8 cellular contexts compared by ENCODE assay signal in the genomic region with DNA sequence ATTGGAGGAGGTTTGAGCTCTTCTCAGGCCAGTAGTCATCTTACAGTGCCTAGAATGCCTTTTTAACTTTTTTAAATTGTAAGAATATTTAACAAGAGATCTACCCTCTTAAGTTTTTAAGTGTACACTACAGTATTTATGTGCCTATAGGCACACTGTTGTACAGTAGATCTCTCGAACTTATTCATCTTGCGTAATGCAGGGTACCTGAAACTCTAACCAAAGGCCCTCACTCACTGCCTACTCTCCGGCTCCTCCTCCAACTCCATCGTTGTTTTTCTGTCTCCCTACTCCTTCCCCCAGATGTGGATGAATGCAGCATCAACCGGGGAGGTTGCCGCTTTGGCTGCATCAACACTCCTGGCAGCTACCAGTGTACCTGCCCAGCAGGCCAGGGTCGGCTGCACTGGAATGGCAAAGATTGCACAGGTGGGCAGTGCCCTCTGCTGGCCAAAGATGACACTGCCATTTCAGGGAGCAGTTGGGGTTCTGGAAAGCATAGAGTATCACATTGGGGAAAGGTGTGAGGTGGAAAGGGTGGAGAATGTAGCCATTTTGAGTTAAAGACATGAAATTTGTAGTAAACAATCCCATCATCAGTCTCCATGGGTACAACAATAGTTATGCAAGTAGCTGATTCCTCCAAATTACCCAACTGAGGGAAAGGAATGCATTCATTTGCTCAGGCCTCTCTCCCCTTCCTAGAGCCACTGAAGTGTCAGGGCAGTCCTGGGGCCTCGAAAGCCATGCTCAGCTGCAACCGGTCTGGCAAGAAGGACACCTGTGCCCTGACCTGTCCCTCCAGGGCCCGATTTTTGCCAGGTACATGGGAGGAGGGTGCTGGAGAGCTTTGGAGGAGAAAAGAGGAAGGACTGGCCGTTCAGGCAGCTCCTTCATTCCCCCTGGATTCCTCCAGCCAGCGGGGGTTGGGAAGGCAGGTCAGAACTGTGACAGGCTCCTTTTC. TPM values are rescaled to one million over a fixed set of nuclear protein-coding genes. Genes with fewer than 3 reads are reported as not detected.
DNase-seq lines count a peak whose midpoint lies in the region; ATAC-seq and TF ChIP-seq lines count a peak whose summit lies in the region.

No MANE protein-coding gene starts in this region.

- no peak overlapping the region for H3K27ac Mint-ChIP-seq in activated T-cell treated with anti-CD3 and anti-CD28 coated beads, Interleukin-2, amount 50 U/mL, for 24 hours
- H3K27ac Mint-ChIP-seq in stimulated activated naive CD8-positive, alpha-beta T cell treated with anti-CD3 and anti-CD28 coated beads, Interleukin-15, amount 100 ng/mL, for 72 hours: no peak overlapping the region

- peak; percentile 84 for ATAC-seq in stimulated activated naive CD8-positive, alpha-beta T cell treated with anti-CD3 and anti-CD28 coated beads, Interleukin-15, amount 100 ng/mL, for 72 hours
- ATAC-seq in HG03342 (IDR thresholded peaks at IDR 0.05; ENCODE audit: unreplicated experiment): no peak

- H3K36me3 Mint-ChIP-seq in activated T-cell treated with anti-CD3 and anti-CD28 coated beads, Interleukin-2, amount 50 U/mL, for 24 hours (ENCODE audit: low read depth): peaks cover 7% of the 10 kb centered on the region

- no peaks in the 10 kb centered on the region for H3K79me2 ChIP-seq in neural cell (replicated peaks; ENCODE audit: insufficient read depth, low read length)

- no peaks in the 10 kb centered on the region for H3K27me3 ChIP-seq in neural cell (ENCODE audit: insufficient read depth, low read depth, low read length)

- H3F3A ChIP-seq in neural cell (ENCODE audit: insufficient read depth, low read length, poor library complexity, severe bottlenecking): no peaks in the 10 kb centered on the region

- H3K27me3 Mint-ChIP-seq in activated T-cell treated with anti-CD3 and anti-CD28 coated beads, Interleukin-2, amount 50 U/mL, for 24 hours: no peaks in the 10 kb centered on the region
- no peaks in the 10 kb centered on the region for H3K27me3 Mint-ChIP-seq in stimulated activated naive CD8-positive, alpha-beta T cell treated with anti-CD3 and anti-CD28 coated beads, Interleukin-15, amount 100 ng/mL, for 72 hours

- TF ChIP-seq EP300 in neural cell (conservative IDR thresholded peaks at IDR 0.05; ENCODE audit: poor library complexity, severe bottlenecking): no peak

- H3K9me2 ChIP-seq in neural cell (ENCODE audit: insufficient read depth, low read length): no peaks in the 10 kb centered on the region

- no peak overlapping the region for H3K27ac ChIP-seq in neural cell (ENCODE audit: low read length)

- peak; percentile 98 for TF ChIP-seq CTCF in fibroblast of mammary gland (conservative IDR thresholded peaks at IDR 0.05; ENCODE audit: control insufficient read depth, insufficient read depth, low read depth, low read length)
- peak; percentile 98 for TF ChIP-seq CTCF in neural cell (IDR thresholded peaks at IDR 0.05; ENCODE audit: poor library complexity, severe bottlenecking)

- no peaks in the 10 kb centered on the region for H4K20me1 ChIP-seq in neural cell (ENCODE audit: insufficient read depth)

- H3K4me3 ChIP-seq in fibroblast of mammary gland (ENCODE audit: control insufficient read depth, low read depth, low read length) (no peak overlapping the region), neural cell (ENCODE audit: low read length) (no peak overlapping the region)

- DNase-seq in DMS53 (lab: John Stamatoyannopoulos, UW): peak; percentile 76
- peak; percentile 90 for DNase-seq in HPDE6-E6E7 (ENCODE audit: extremely low spot score)
- DNase-seq in OCI-M1 (lab: John Stamatoyannopoulos, UW): peak; percentile 83
- peak; percentile 86 for DNase-seq in activated T-cell treated with anti-CD3 and anti-CD28 coated beads, Interleukin-2, amount 50 U/mL, for 24 hours
- DNase-seq in fibroblast of mammary gland (ENCODE audit: low read depth): peak; percentile 43
- DNase-seq in stimulated activated naive CD8-positive, alpha-beta T cell treated with anti-CD3 and anti-CD28 coated beads, Interleukin-15, amount 100 ng/mL, for 72 hours: peak; percentile 71 to 76

- H3K4me3 Mint-ChIP-seq in activated T-cell treated with anti-CD3 and anti-CD28 coated beads, Interleukin-2, amount 50 U/mL, for 24 hours: no peak overlapping the region
- H3K4me3 Mint-ChIP-seq in stimulated activated naive CD8-positive, alpha-beta T cell treated with anti-CD3 and anti-CD28 coated beads, Interleukin-15, amount 100 ng/mL, for 72 hours: no peak overlapping the region

- TF ChIP-seq RAD21 in neural cell (conservative IDR thresholded peaks at IDR 0.05): peak; percentile 97

- no peaks in the 10 kb centered on the region for H3K9me3 ChIP-seq in neural cell (ENCODE audit: low read length)

- H3K4me1 Mint-ChIP-seq in activated T-cell treated with anti-CD3 and anti-CD28 coated beads, Interleukin-2, amount 50 U/mL, for 24 hours (ENCODE audit: low read depth): peaks cover 1% of the 10 kb centered on the region
- peaks cover 19% of the 10 kb centered on the region for H3K4me1 Mint-ChIP-seq in stimulated activated naive CD8-positive, alpha-beta T cell treated with anti-CD3 and anti-CD28 coated beads, Interleukin-15, amount 100 ng/mL, for 72 hours

- no peak overlapping the region for H2AFZ ChIP-seq in neural cell (ENCODE audit: low read depth, low read length)

- H3K4me2 ChIP-seq in neural cell (ENCODE audit: low read length): no peak overlapping the region

- no peaks in the 10 kb centered on the region for H3K36me3 ChIP-seq in neural cell (ENCODE audit: insufficient read depth, low read length)

- H3K9ac ChIP-seq in neural cell (ENCODE audit: low read length): no peak overlapping the region

- no peaks in the 10 kb centered on the region for H3K9me3 Mint-ChIP-seq in activated T-cell treated with anti-CD3 and anti-CD28 coated beads, Interleukin-2, amount 50 U/mL, for 24 hours
- H3K9me3 Mint-ChIP-seq in stimulated activated naive CD8-positive, alpha-beta T cell treated with anti-CD3 and anti-CD28 coated beads, Interleukin-15, amount 100 ng/mL, for 72 hours: no peaks in the 10 kb centered on the region

TF ChIP-seq in neural cell, 6 proteins besides CTCF, POLR2A, EP300 and RAD21:
- peak; percentile 95 for TF ChIP-seq SMC3 (conservative IDR thresholded peaks at IDR 0.05; ENCODE audit: poor library complexity)
- no peak for TF ChIP-seq MXI1 (conservative IDR thresholded peaks at IDR 0.05; ENCODE audit: poor library complexity, severe bottlenecking)

RNA-seq across cellular contexts. Expression of a gene that starts 18.4 kb away (rescaled TPM):
- 26.3 and 38.6 TPM in 2 replicates for polyA plus RNA-seq in neural cell
- 21.7 and 25.9 TPM in 2 replicates for polyA minus RNA-seq in neural cell

RNA-seq across cellular contexts. Expression of a gene that starts 27.4 kb away (rescaled TPM):
- 7.3 and 9.1 TPM in 2 replicates for polyA plus RNA-seq in neural cell
- polyA minus RNA-seq in neural cell: 9.7 and 12.4 TPM in 2 replicates

RNA-seq across cellular contexts. Expression of a gene that starts 56.5 kb away (rescaled TPM):
- polyA plus RNA-seq in neural cell: 0.48 and 1.3 TPM in 2 replicates
- 0.35 and 0.49 TPM in 2 replicates for polyA minus RNA-seq in neural cell
